In the genomic region with DNA sequence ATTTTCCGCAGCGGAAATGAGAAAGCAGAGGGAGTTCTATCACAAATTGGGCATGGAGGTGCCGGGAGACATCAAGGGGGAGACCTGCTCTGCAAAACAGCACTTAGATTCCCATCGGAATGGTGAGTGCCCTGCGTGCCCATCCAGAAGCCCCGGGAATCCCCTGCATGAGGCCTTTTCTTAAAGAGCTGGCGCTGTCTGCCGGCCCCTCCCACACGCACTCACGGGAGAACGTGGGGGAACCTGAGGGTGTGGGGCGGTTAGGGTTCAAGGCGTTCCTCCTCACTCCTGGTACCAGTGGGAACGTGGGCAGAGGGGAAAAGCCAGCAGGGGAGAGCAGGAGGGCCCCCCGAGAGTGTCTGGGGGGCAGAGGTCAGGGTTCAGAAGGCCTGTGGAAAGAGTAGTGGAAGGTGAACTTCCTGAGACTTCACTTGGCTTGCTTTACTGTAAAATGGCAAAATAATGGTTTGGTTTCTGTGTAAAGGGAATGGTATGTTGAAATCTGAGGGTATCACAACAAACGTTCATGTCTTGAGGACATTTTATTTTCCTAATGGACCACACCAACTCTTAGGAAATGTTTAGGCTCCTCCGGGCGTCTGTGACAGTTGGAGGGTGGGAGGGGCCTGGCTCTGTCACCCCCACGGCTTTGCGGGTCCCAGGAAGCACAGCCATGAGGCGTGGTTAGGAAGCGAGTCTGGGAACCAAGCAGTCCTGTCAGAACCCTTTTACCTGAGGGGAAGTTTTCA, we compare ENCODE assay signal across 21 cellular contexts. TPM values are rescaled to one million over a fixed set of nuclear protein-coding genes. Genes with fewer than 3 reads are reported as not detected.
DNase-seq lines count a peak whose midpoint lies in the region; ATAC-seq and TF ChIP-seq lines count a peak whose summit lies in the region.
"Had no signal": no experiment of that assay in that cellular context is flagged by ENCODE, and none has a peak within 500 bp of the region (broad histone marks: within the 10 kb centered on the region; RNA-seq: fewer than 3 reads in every experiment).

No MANE protein-coding gene starts in this region.

- TF ChIP-seq POLR2A in NB4 (IDR thresholded peaks at IDR 0.05; ENCODE audit: extremely low read depth, insufficient read length), result no peak

- in situ Hi-C loops in mammary epithelial cell (cut with MboI; ENCODE audit: low sequenced_read_pairs in 2 of 2), result no loop called here

- peaks cover 4% of the 10 kb centered on the region for H3K79me2 ChIP-seq in mammary epithelial cell (ENCODE audit: insufficient read depth, low read length)

- ATAC-seq in stimulated activated effector memory CD8-positive, alpha-beta T cell treated with anti-CD3 and anti-CD28 coated beads, Interleukin-12 subunit alpha, Interleukin-12 subunit beta, amount 100 ng/mL, for 72 hours, result no peak
- no peak for ATAC-seq in GM19395 (IDR thresholded peaks at IDR 0.05; ENCODE audit: unreplicated experiment)

- 76% methylated on average over 21 of the region's 22 CpGs for WGBS in mammary epithelial cell (ENCODE audit: low coverage, missing lambda C conversion rate)

- H3K36me3 Mint-ChIP-seq in MCF 10A (ENCODE audit: insufficient read depth, unreplicated experiment), result peaks cover 55% of the 10 kb centered on the region
- peaks cover 47% of the 10 kb centered on the region for H3K36me3 Mint-ChIP-seq in stimulated activated effector memory CD8-positive, alpha-beta T cell treated with anti-CD3 and anti-CD28 coated beads, Interleukin-12 subunit alpha, Interleukin-12 subunit beta, amount 100 ng/mL, for 72 hours

- BruUV-seq in MCF 10A (replicated peaks; lab: Mats Ljungman, UMichigan) (no TSS peak), mammary epithelial cell (replicated peaks; lab: Mats Ljungman, UMichigan) (no TSS peak)

- intact Hi-C loops in MCF 10A (cut with micrococcal nuclease), result loop anchor here (2.0 kb wide), 1 partner anchor 243 kb away; a partner anchor contains a TSS
- intact Hi-C loops in mammary epithelial cell (cut with micrococcal nuclease), result loop anchor here (2.0 kb wide), 1 partner anchor 243 kb away; a partner anchor contains a TSS

- TF ChIP-seq CTCF in MCF 10A (IDR thresholded peaks at IDR 0.05; ENCODE audit: unreplicated experiment) (no peak), mammary epithelial cell (conservative IDR thresholded peaks at IDR 0.05 in 1 of 2, IDR thresholded peaks at IDR 0.05 in 1 of 2; ENCODE audit: extremely low read depth in 1 of 2, insufficient read depth in 1 of 2, low read depth in 1 of 2, low read length in 2 of 2) (no peak), NB4 (IDR thresholded peaks at IDR 0.05; ENCODE audit: low read depth, low read length) (no peak), fibroblast of the aortic adventitia (IDR thresholded peaks at IDR 0.05; ENCODE audit: insufficient read depth, low read length) (no peak)

- H3K9me3 ChIP-seq in mammary epithelial cell (replicated peaks; ENCODE audit: insufficient read depth, low read length), result no peaks in the 10 kb centered on the region
- H3K9me3 ChIP-seq: Caco-2, lower lobe of right lung, SJCRH30 had no signal

- no peaks in the 10 kb centered on the region for H3K4me1 ChIP-seq in mammary epithelial cell (ENCODE audit: insufficient read depth, low read length)
- H3K4me1 ChIP-seq: Caco-2, lower lobe of right lung, SJCRH30 had no signal

- no peak overlapping the region for H3K4me3 ChIP-seq in mammary epithelial cell (replicated peaks in 1 of 3; ENCODE audit: insufficient read depth in 1 of 3, low read depth in 2 of 3, low read length in 3 of 3)
- no peak overlapping the region for H3K4me3 ChIP-seq in NB4 (ENCODE audit: low read depth, low read length)
- no peak overlapping the region for H3K4me3 ChIP-seq in fibroblast of the aortic adventitia (ENCODE audit: low read depth, low read length)
- H3K4me3 ChIP-seq: lower lobe of right lung, SJCRH30 had no signal

- peaks cover 11% of the 10 kb centered on the region for H3K4me1 Mint-ChIP-seq in MCF 10A (ENCODE audit: insufficient read depth, unreplicated experiment)
- peaks cover 6% of the 10 kb centered on the region for H3K4me1 Mint-ChIP-seq in stimulated activated effector memory CD8-positive, alpha-beta T cell treated with anti-CD3 and anti-CD28 coated beads, Interleukin-12 subunit alpha, Interleukin-12 subunit beta, amount 100 ng/mL, for 72 hours

- no peaks in the 10 kb centered on the region for H3K27me3 Mint-ChIP-seq in MCF 10A (ENCODE audit: insufficient read depth, unreplicated experiment)
- H3K27me3 Mint-ChIP-seq: naive thymus-derived CD8-positive, alpha-beta T cell had no signal

- no peaks in the 10 kb centered on the region for H3K9me3 Mint-ChIP-seq in MCF 10A (ENCODE audit: unreplicated experiment)
- H3K9me3 Mint-ChIP-seq in stimulated activated effector memory CD8-positive, alpha-beta T cell treated with anti-CD3 and anti-CD28 coated beads, Interleukin-12 subunit alpha, Interleukin-12 subunit beta, amount 100 ng/mL, for 72 hours, result no peaks in the 10 kb centered on the region
- H3K9me3 Mint-ChIP-seq: activated naive CD4-positive, alpha-beta T cell treated with anti-CD3 and anti-CD28 coated beads for 36 hours; naive thymus-derived CD8-positive, alpha-beta T cell had no signal

- dilution Hi-C loops in mammary epithelial cell (cut with HindIII; ENCODE audit: low sequenced_read_pairs), result loop anchor here (5.0 kb wide), 1 partner anchor 104 kb away; no protein-coding TSS in a partner anchor

- H3K27ac ChIP-seq in mammary epithelial cell (ENCODE audit: insufficient read depth, low read depth, low read length), result no peak overlapping the region
- H3K27ac ChIP-seq: lower lobe of right lung, SJCRH30 had no signal

- H3K27ac Mint-ChIP-seq in MCF 10A (ENCODE audit: low read depth, unreplicated experiment), result no peak overlapping the region
- H3K27ac Mint-ChIP-seq in stimulated activated effector memory CD8-positive, alpha-beta T cell treated with anti-CD3 and anti-CD28 coated beads, Interleukin-12 subunit alpha, Interleukin-12 subunit beta, amount 100 ng/mL, for 72 hours, result peak overlapping the region; percentile 71
- H3K27ac Mint-ChIP-seq: activated naive CD4-positive, alpha-beta T cell treated with anti-CD3 and anti-CD28 coated beads for 36 hours had no signal

- no peaks in the 10 kb centered on the region for H3K27me3 ChIP-seq in mammary epithelial cell (ENCODE audit: insufficient read depth, low read length)
- H3K27me3 ChIP-seq: SJCRH30 had no signal

- POLR2A ChIA-PET in MCF 10A (lab: Yijun Ruan, JAX), result no interaction called here

- H3K36me3 ChIP-seq in mammary epithelial cell (ENCODE audit: insufficient read depth, low read length), result peaks cover 8% of the 10 kb centered on the region

- H4K20me1 ChIP-seq in mammary epithelial cell (ENCODE audit: insufficient read depth, low read length), result no peaks in the 10 kb centered on the region

- CTCF ChIA-PET in MCF 10A (lab: Yijun Ruan, JAX), result interaction anchor here (0.7 to 1.6 kb wide), 6 partner anchors 7 to 52 kb away, joined by 3 to 9 read pairs (median 4); no protein-coding TSS in a partner anchor
- CTCF ChIA-PET in mammary epithelial cell (lab: Charles Lee; ENCODE audit: low non-redundant PET), result no interaction called here

- H2AFZ ChIP-seq in mammary epithelial cell (ENCODE audit: low read depth, low read length), result no peak overlapping the region

- DNase-seq in MCF 10A (ENCODE audit: unreplicated experiment) (peak; percentile 57), mammary epithelial cell (no peak), NB4 (ENCODE audit: low read depth) (peak; percentile 69), fibroblast of the aortic adventitia (ENCODE audit: low read depth) (peak; percentile 14), COR-L47 (lab: John Stamatoyannopoulos, UW) (no peak), inferior parietal cortex (ENCODE audit: extremely low spot score) (no peak)
- DNase-seq in stimulated activated effector memory CD8-positive, alpha-beta T cell treated with anti-CD3 and anti-CD28 coated beads, Interleukin-12 subunit alpha, Interleukin-12 subunit beta, amount 100 ng/mL, for 72 hours (ENCODE audit: low spot score in 2 of 2), result no peak
- DNase-seq: activated CD4-positive, alpha-beta T cell treated with anti-CD3 and anti-CD28 coated beads for 1 hour; activated CD8-positive, alpha-beta memory T cell treated with anti-CD3 and anti-CD28 coated beads, Interleukin-2, amount 50 U/mL, for 48 hours; activated naive CD4-positive, alpha-beta T cell treated with anti-CD3 and anti-CD28 coated beads for 36 hours; Caco-2; effector memory CD4-positive, alpha-beta T cell; GDM1; Karpas-422; lower lobe of right lung; naive thymus-derived CD8-positive, alpha-beta T cell; NCI-H187; SJCRH30; T-helper 9 cell had no signal

- no peak overlapping the region for H3K4me3 Mint-ChIP-seq in MCF 10A (ENCODE audit: unreplicated experiment)
- H3K4me3 Mint-ChIP-seq in stimulated activated effector memory CD8-positive, alpha-beta T cell treated with anti-CD3 and anti-CD28 coated beads, Interleukin-12 subunit alpha, Interleukin-12 subunit beta, amount 100 ng/mL, for 72 hours, result no peak overlapping the region
- H3K4me3 Mint-ChIP-seq: activated naive CD4-positive, alpha-beta T cell treated with anti-CD3 and anti-CD28 coated beads for 36 hours; naive thymus-derived CD8-positive, alpha-beta T cell had no signal

- no peak overlapping the region for H3K4me2 ChIP-seq in mammary epithelial cell (ENCODE audit: insufficient read depth, low read depth, low read length)

- H3K9ac ChIP-seq in mammary epithelial cell (ENCODE audit: insufficient read depth, low read length), result no peak overlapping the region

RNA-seq across cellular contexts. Expression of a gene that starts 38.0 kb away (rescaled TPM):
- 26.5 and 33.5 TPM in 2 replicates for total RNA-seq in MCF 10A (2022)
- total RNA-seq in mammary epithelial cell, result 10 to 100 TPM; 35.0 to 38.2 TPM
- polyA plus RNA-seq in mammary epithelial cell, result 34.2 TPM
- polyA minus RNA-seq in mammary epithelial cell, result 77.3 TPM
- 15.0 and 24.2 TPM in 2 replicates for total RNA-seq in fibroblast of the aortic adventitia (ENCODE audit: low replicate concordance)

RNA-seq across cellular contexts. Expression of a gene that starts 54.7 kb away (rescaled TPM):
- total RNA-seq in MCF 10A (2022) (not detected in 2 replicates), mammary epithelial cell (under 1 TPM in 1 of 2 donors, not detected in 1; 0.83 TPM), fibroblast of the aortic adventitia (ENCODE audit: low replicate concordance) (5.6 and 11.6 TPM in 2 replicates)
- not detected for polyA plus RNA-seq in mammary epithelial cell
- not detected for polyA minus RNA-seq in mammary epithelial cell
- total RNA-seq: activated naive CD4-positive, alpha-beta T cell treated with anti-CD3 and anti-CD28 coated beads for 36 hours; NCI-H460; SJCRH30 had no signal

Comparison
In these comparisons a context has a peak if more than half of its experiments do, and no peak if none do; other contexts are left out.
1. DNase-seq: peak in MCF 10A (single experiment), NB4 (single experiment) and fibroblast of the aortic adventitia (single experiment); none in mammary epithelial cell (single experiment), stimulated activated effector memory CD8-positive, alpha-beta T cell treated with anti-CD3 and anti-CD28 coated beads, Interleukin-12 subunit alpha, Interleukin-12 subunit beta, amount 100 ng/mL, for 72 hours (0 of 2), COR-L47 (single experiment) and inferior parietal cortex (single experiment).